1 cellular context compared by ENCODE assay signal in the genomic region with DNA sequence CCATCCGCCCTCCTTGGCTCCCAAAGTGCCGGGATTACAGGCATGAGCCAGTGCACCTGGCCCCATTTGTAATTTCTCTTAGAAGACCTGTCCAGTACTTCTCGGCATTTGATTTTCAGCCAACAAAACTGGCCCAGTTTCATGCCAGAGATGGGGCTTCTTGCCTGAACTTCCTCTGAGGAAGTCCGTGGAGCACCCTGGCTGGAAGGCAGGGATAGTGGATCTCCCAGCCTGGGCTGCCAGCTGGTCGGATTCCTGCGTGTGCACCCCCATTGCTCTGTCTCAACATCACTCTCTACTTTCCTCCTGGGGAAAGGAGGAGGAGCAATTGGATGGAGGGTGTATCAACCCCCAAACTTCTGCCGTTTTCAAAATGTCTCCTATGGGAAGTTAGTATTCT.
TF ChIP-seq lines count a peak whose summit lies in the region.

No MANE protein-coding gene starts in this region.

TF ChIP-seq in GM12878, 131 proteins besides CTCF, POLR2A, EP300 and RAD21:
- TF ChIP-seq, protein P1, sequence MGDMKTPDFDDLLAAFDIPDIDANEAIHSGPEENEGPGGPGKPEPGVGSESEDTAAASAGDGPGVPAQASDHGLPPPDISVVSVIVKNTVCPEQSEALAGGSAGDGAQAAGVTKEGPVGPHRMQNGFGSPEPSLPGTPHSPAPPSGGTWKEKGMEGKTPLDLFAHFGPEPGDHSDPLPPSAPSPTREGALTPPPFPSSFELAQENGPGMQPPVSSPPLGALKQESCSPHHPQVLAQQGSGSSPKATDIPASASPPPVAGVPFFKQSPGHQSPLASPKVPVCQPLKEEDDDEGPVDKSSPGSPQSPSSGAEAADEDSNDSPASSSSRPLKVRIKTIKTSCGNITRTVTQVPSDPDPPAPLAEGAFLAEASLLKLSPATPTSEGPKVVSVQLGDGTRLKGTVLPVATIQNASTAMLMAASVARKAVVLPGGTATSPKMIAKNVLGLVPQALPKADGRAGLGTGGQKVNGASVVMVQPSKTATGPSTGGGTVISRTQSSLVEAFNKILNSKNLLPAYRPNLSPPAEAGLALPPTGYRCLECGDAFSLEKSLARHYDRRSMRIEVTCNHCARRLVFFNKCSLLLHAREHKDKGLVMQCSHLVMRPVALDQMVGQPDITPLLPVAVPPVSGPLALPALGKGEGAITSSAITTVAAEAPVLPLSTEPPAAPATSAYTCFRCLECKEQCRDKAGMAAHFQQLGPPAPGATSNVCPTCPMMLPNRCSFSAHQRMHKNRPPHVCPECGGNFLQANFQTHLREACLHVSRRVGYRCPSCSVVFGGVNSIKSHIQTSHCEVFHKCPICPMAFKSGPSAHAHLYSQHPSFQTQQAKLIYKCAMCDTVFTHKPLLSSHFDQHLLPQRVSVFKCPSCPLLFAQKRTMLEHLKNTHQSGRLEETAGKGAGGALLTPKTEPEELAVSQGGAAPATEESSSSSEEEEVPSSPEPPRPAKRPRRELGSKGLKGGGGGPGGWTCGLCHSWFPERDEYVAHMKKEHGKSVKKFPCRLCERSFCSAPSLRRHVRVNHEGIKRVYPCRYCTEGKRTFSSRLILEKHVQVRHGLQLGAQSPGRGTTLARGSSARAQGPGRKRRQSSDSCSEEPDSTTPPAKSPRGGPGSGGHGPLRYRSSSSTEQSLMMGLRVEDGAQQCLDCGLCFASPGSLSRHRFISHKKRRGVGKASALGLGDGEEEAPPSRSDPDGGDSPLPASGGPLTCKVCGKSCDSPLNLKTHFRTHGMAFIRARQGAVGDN (IDR thresholded peaks at IDR 0.05) = no peak
- TF ChIP-seq SREBF1 (IDR thresholded peaks at IDR 0.05; ENCODE audit: low read length) (no peak), FOXK2 (IDR thresholded peaks at IDR 0.05) (no peak), POU2F2 (IDR thresholded peaks at IDR 0.05; ENCODE audit: borderline replicate concordance, low read depth, low read length) (no peak)
